Comparison of ENCODE assay signal across 8 cellular contexts in the genomic region with DNA sequence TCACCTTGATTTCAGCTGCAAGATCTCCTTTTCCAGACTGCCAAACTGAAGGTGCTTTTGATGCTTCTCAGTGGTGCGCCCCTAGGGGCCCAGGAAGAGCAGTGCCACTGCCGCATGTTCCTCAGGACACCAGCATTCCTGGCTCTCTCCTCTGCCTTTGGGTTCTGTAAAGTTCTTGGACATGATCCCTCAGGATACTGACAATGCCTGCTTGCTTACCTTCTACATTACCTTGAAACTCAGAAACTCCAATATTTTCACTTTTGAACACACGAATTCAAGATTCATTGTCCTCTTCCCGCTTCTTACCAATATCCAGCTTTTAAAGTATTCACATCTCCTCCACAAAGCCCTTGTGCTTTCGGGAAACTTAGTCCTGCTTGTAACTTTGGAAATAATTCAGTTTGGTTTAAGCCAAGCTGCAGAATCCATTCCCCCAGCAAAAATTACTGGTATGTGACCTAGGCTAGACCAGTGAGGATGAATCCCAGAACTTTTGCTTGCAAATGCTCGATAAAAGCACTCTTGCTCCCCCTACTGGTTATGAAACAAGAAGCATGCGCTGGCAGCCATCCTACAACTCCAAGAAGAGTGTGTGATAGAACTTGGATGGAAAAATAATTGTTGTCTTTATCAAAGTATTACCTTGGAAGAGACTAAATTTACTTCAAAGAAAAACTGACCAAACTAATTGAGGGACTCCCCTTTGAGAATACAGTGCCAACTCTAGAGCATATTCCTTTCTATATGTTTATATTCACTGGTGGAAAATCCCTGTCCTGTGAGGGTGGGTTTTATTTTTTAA.
A peak's percentile ranks its signal among the peaks of the same experiment; 100 is the strongest.
DNase-seq lines count a peak whose midpoint lies in the region; ATAC-seq and TF ChIP-seq lines count a peak whose summit lies in the region.

No MANE protein-coding gene starts in this region.

- H3K4me3 ChIP-seq in choroid plexus epithelial cell (ENCODE audit: low read depth, low read length) = peak overlapping the region; percentile 14

- DNase-seq in Ammon's horn (ENCODE audit: low spot score) = peak; percentile 85
- peak; percentile 64 for DNase-seq in NCI-H2029 (lab: John Stamatoyannopoulos, UW)
- peak; percentile 39 for DNase-seq in UCSD-AML1 (lab: John Stamatoyannopoulos, UW; ENCODE audit: unreplicated experiment)
- peak; percentile 93 for DNase-seq in choroid plexus epithelial cell (ENCODE audit: low read depth)
- DNase-seq in left kidney (ENCODE audit: low read depth, low spot score) = peak; percentile 84
- DNase-seq in stimulated activated CD4-positive, alpha-beta T cell treated with anti-CD3 and anti-CD28 coated beads, Interleukin-4, amount 100 ng/mL, for 24 hours = peak; percentile 61

- ATAC-seq in GM18517 (IDR thresholded peaks at IDR 0.05; ENCODE audit: unreplicated experiment) = peak; percentile 34
- ATAC-seq in HG03025 (IDR thresholded peaks at IDR 0.05; ENCODE audit: low FRiP score, unreplicated experiment) = peak; percentile 35

- TF ChIP-seq CTCF in choroid plexus epithelial cell (conservative IDR thresholded peaks at IDR 0.05; ENCODE audit: low read depth, low read length) = peak; percentile 95

Comparison
In these comparisons a context has a peak if more than half of its experiments do, and no peak if none do; other contexts are left out.
1. Peak in every context shown above with its lines: DNase-seq, ATAC-seq and H3K4me3 ChIP-seq.
2. DNase-seq: peak in every context shown above with its lines; median percentile 93 in choroid plexus epithelial cell; 85 in Ammon's horn; 84 in left kidney; 64 in NCI-H2029; 61 in stimulated activated CD4-positive, alpha-beta T cell treated with anti-CD3 and anti-CD28 coated beads, Interleukin-4, amount 100 ng/mL, for 24 hours; 39 in UCSD-AML1.